In genomic region chr1:58904299-58905125, GRCh38 we compare ENCODE assay signal across 8 cellular contexts.
DNase-seq lines count a peak whose midpoint lies in the region; ATAC-seq and TF ChIP-seq lines count a peak whose summit lies in the region.

No MANE protein-coding gene starts in this region.

- H3K9me3 Mint-ChIP-seq in activated naive CD4-positive, alpha-beta T cell treated with anti-CD3 and anti-CD28 coated beads, Interleukin-2, amount 10 ng/mL, durations not matched to agents 7 days and 5 days, result no peaks in the 10 kb centered on the region

- CTCF ChIA-PET in activated naive CD4-positive, alpha-beta T cell treated with anti-CD3 and anti-CD28 coated beads, Interleukin-2, amount 10 ng/mL, durations not matched to agents 7 days and 5 days (lab: Charles Lee), result no interaction called here

- peak overlapping the region; percentile 76 for H3K4me2 ChIP-seq in mesenchymal stem cell (ENCODE audit: low read length, poor library complexity, severe bottlenecking)

- H2BK12ac ChIP-seq in mesenchymal stem cell (ENCODE audit: low read length in 2 of 2), result peak overlapping the region in 1 of 2 experiments; percentile 92

- H3K4me3 Mint-ChIP-seq in activated naive CD4-positive, alpha-beta T cell treated with anti-CD3 and anti-CD28 coated beads, Interleukin-2, amount 10 ng/mL, durations not matched to agents 7 days and 5 days, result peak overlapping the region; percentile 77

- H3K79me1 ChIP-seq in mesenchymal stem cell (replicated peaks; ENCODE audit: low read length, poor library complexity, severe bottlenecking), result no peaks in the 10 kb centered on the region

- H3K18ac ChIP-seq in mesenchymal stem cell (ENCODE audit: low read depth in 1 of 2, low read length in 2 of 2), result peak overlapping the region; percentile 88 to 89

- no peak overlapping the region for H2AFZ ChIP-seq in mesenchymal stem cell (ENCODE audit: low read depth, low read length)

- H3K14ac ChIP-seq in mesenchymal stem cell (ENCODE audit: low read length in 2 of 2), result no peak overlapping the region

- no peaks in the 10 kb centered on the region for H3K36me3 Mint-ChIP-seq in activated naive CD4-positive, alpha-beta T cell treated with anti-CD3 and anti-CD28 coated beads, Interleukin-2, amount 10 ng/mL, durations not matched to agents 7 days and 5 days

- H3K27me3 ChIP-seq in brain microvascular endothelial cell (replicated peaks) (no peaks in the 10 kb centered on the region), mesenchymal stem cell (ENCODE audit: control insufficient read depth in 1 of 2, insufficient read depth in 1 of 2, low read length in 2 of 2) (no peaks in the 10 kb centered on the region), upper lobe of right lung (no peaks in the 10 kb centered on the region)

- peak overlapping the region; percentile 88 for H3K27ac ChIP-seq in brain microvascular endothelial cell
- peak overlapping the region; percentile 68 for H3K27ac ChIP-seq in mesenchymal stem cell (ENCODE audit: low read length, poor library complexity, severe bottlenecking)
- peak overlapping the region; percentile 98 for H3K27ac ChIP-seq in upper lobe of right lung

- H4K91ac ChIP-seq in mesenchymal stem cell (ENCODE audit: low read length), result peak overlapping the region; percentile 90

- intact Hi-C loops in upper lobe of right lung (cut with DNase I), result no loop called here

- no peak overlapping the region for H3K23ac ChIP-seq in mesenchymal stem cell (ENCODE audit: low read length in 2 of 2)

- H4K8ac ChIP-seq in mesenchymal stem cell (ENCODE audit: low read length), result peak overlapping the region; percentile 83

- H2AK5ac ChIP-seq in mesenchymal stem cell (ENCODE audit: low read length, severe bottlenecking), result peak overlapping the region; percentile 31

- DNase-seq in activated naive CD4-positive, alpha-beta T cell treated with anti-CD3 and anti-CD28 coated beads, Interleukin-2, amount 10 ng/mL, durations not matched to agents 7 days and 5 days, result no peak
- DNase-seq in activated naive CD4-positive, alpha-beta T cell treated with anti-CD3 and anti-CD28 coated beads, Interleukin-2, amount 50 U/mL, for 16 hours, result no peak
- DNase-seq in brain microvascular endothelial cell, result no peak
- DNase-seq in mesenchymal stem cell, result no peak
- DNase-seq in upper lobe of right lung, result no peak

- H3K4me3 ChIP-seq in brain microvascular endothelial cell (ENCODE audit: low read depth, low read length) (peak overlapping the region; percentile 54), mesenchymal stem cell (ENCODE audit: insufficient read depth in 1 of 2, low read depth in 1 of 2, low read length in 2 of 2) (peak overlapping the region; percentile 62 to 70), upper lobe of right lung (peak overlapping the region; percentile 66)

- H3K27me3 Mint-ChIP-seq in activated naive CD4-positive, alpha-beta T cell treated with anti-CD3 and anti-CD28 coated beads, Interleukin-2, amount 10 ng/mL, durations not matched to agents 7 days and 5 days, result peaks cover 9% of the 10 kb centered on the region

- peak overlapping the region; percentile 84 to 88 for H3K4ac ChIP-seq in mesenchymal stem cell (ENCODE audit: low read depth in 1 of 2, low read length in 2 of 2)

- H2BK15ac ChIP-seq in mesenchymal stem cell (ENCODE audit: low read depth, poor library complexity, severe bottlenecking), result no peak overlapping the region

- H3K4me1 Mint-ChIP-seq in activated naive CD4-positive, alpha-beta T cell treated with anti-CD3 and anti-CD28 coated beads, Interleukin-2, amount 10 ng/mL, durations not matched to agents 7 days and 5 days, result peaks cover 19% of the 10 kb centered on the region

- H3K36me3 ChIP-seq in brain microvascular endothelial cell (replicated peaks), result no peaks in the 10 kb centered on the region
- H3K36me3 ChIP-seq in mesenchymal stem cell (ENCODE audit: control insufficient read depth in 1 of 2, insufficient read depth in 2 of 2, low read depth in 1 of 2, low read length in 2 of 2), result no peaks in the 10 kb centered on the region
- H3K36me3 ChIP-seq in upper lobe of right lung, result no peaks in the 10 kb centered on the region

- ATAC-seq in upper lobe of right lung, result no peak
- no peak for ATAC-seq in HG02623 (IDR thresholded peaks at IDR 0.05; ENCODE audit: unreplicated experiment)
- ATAC-seq in GM21447 (IDR thresholded peaks at IDR 0.05; ENCODE audit: unreplicated experiment), result no peak
- ATAC-seq in HG02588 (IDR thresholded peaks at IDR 0.05; ENCODE audit: unreplicated experiment), result no peak

- H2BK120ac ChIP-seq in mesenchymal stem cell (ENCODE audit: low read depth, low read length), result peak overlapping the region; percentile 91

- H2BK5ac ChIP-seq in mesenchymal stem cell (ENCODE audit: low read depth, low read length, poor library complexity, severe bottlenecking), result peak overlapping the region; percentile 91

- H3K27ac Mint-ChIP-seq in activated naive CD4-positive, alpha-beta T cell treated with anti-CD3 and anti-CD28 coated beads, Interleukin-2, amount 10 ng/mL, durations not matched to agents 7 days and 5 days, result peak overlapping the region; percentile 86

- peaks cover 7% of the 10 kb centered on the region for H3K4me1 ChIP-seq in mesenchymal stem cell (ENCODE audit: control insufficient read depth, insufficient read depth, low read depth, low read length)
- peaks cover 28% of the 10 kb centered on the region for H3K4me1 ChIP-seq in upper lobe of right lung

- no peak for TF ChIP-seq CTCF in brain microvascular endothelial cell (IDR thresholded peaks at IDR 0.05; ENCODE audit: low read depth, low read length, missing control alignments)
- no peak for TF ChIP-seq CTCF in upper lobe of right lung (IDR thresholded peaks at IDR 0.05)

- peak overlapping the region; percentile 90 for H3K9ac ChIP-seq in mesenchymal stem cell (ENCODE audit: low read length)

- in situ Hi-C loops in brain microvascular endothelial cell (cut with HindIII; ENCODE audit: low pct_ligation_motif_present, low sequenced_read_pairs), result no loop called here

- no peaks in the 10 kb centered on the region for H3K9me3 ChIP-seq in mesenchymal stem cell (ENCODE audit: control insufficient read depth, low read length)
- no peaks in the 10 kb centered on the region for H3K9me3 ChIP-seq in upper lobe of right lung

- WGBS in mesenchymal stem cell, result 65% methylated on average over 3 of the region's 8 CpGs
